ENCODE assay signal across 8 cellular contexts in the genomic region with DNA sequence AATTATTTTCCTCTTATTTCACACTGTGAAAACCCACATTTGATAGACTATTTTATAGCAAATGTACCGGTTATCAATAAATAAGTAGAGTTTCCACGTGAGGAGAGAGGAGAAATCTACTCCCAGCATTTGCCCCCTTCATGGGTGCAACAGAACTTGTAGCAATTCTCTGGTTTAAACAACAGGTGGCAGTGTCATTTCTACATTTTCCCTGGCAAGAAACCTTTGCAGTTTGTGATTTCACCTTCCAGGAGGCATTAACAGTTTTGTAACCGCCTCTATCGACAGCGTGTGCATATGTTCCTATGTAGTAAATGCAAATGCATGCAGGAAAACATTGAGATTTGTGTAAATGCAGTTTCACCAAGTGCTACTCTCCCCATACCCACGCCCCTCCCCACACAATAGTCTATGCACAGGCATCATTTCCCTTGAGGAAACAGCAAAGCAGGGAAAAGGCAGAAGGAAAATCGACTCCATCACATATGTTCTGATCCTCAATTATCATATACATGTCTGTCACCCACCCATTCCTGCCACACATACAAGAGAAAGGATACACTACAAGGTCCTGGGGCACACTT.
A peak's percentile ranks its signal among the peaks of the same experiment; 100 is the strongest.
DNase-seq lines count a peak whose midpoint lies in the region; ATAC-seq and TF ChIP-seq lines count a peak whose summit lies in the region.

No MANE protein-coding gene starts in this region.

- H3K9me2 ChIP-seq in OCI-LY1 (ENCODE audit: low read depth, low read length) = no peaks in the 10 kb centered on the region

- H3K4me2 ChIP-seq in OCI-LY1 (ENCODE audit: low read length) = no peak overlapping the region
- no peak overlapping the region for H3K4me2 ChIP-seq in neural progenitor cell

- H3K9me3 ChIP-seq in OCI-LY1 (ENCODE audit: low read length) = no peaks in the 10 kb centered on the region
- no peaks in the 10 kb centered on the region for H3K9me3 ChIP-seq in neural progenitor cell (ENCODE audit: low read depth)

- H3K9me3 Mint-ChIP-seq in endothelial cell (ENCODE audit: unreplicated experiment) = no peaks in the 10 kb centered on the region
- H3K9me3 Mint-ChIP-seq in neural progenitor cell = no peaks in the 10 kb centered on the region

- no peak overlapping the region for H3K9ac ChIP-seq in OCI-LY1 (ENCODE audit: low read length)
- no peak overlapping the region for H3K9ac ChIP-seq in neural progenitor cell

- H4K20me1 ChIP-seq in OCI-LY1 (ENCODE audit: insufficient read depth, low read length) (no peaks in the 10 kb centered on the region), neural progenitor cell (ENCODE audit: low read depth) (no peaks in the 10 kb centered on the region)

- H3K27ac Mint-ChIP-seq in endothelial cell (ENCODE audit: unreplicated experiment) (no peak overlapping the region), neural progenitor cell (no peak overlapping the region)

- H3K79me2 ChIP-seq in OCI-LY1 (ENCODE audit: insufficient read depth, low read length) (no peaks in the 10 kb centered on the region), neural progenitor cell (ENCODE audit: low read depth) (no peaks in the 10 kb centered on the region)

- H3K4me3 ChIP-seq in OCI-LY1 (ENCODE audit: low read depth, low read length, poor library complexity, severe bottlenecking) (no peak overlapping the region), neural progenitor cell (no peak overlapping the region)

- no peak overlapping the region for H3K4me3 Mint-ChIP-seq in endothelial cell (ENCODE audit: unreplicated experiment)
- no peak overlapping the region for H3K4me3 Mint-ChIP-seq in neural progenitor cell

- peaks cover 2% of the 10 kb centered on the region for H3K27me3 Mint-ChIP-seq in endothelial cell (ENCODE audit: unreplicated experiment)
- no peaks in the 10 kb centered on the region for H3K27me3 Mint-ChIP-seq in neural progenitor cell (ENCODE audit: insufficient read depth, low read depth)

- DNase-seq in Daoy (ENCODE audit: low read depth) (peak; percentile 30), HT-29 (ENCODE audit: low spot score) (peak; percentile 18), endothelial cell (ENCODE audit: low spot score) (peak; percentile 23), neural progenitor cell (ENCODE audit: low spot score) (peak; percentile 54)

- H2AFZ ChIP-seq in OCI-LY1 (ENCODE audit: low read length) (no peak overlapping the region), neural progenitor cell (replicated peaks) (no peak overlapping the region)

- ATAC-seq in HG03196 (IDR thresholded peaks at IDR 0.05; ENCODE audit: unreplicated experiment) (no peak), HG03378 (IDR thresholded peaks at IDR 0.05; ENCODE audit: unreplicated experiment) (no peak), GM21528 (IDR thresholded peaks at IDR 0.05; ENCODE audit: low FRiP score, unreplicated experiment) (no peak)

- TF ChIP-seq CTCF in OCI-LY1 (IDR thresholded peaks at IDR 0.05; ENCODE audit: low read length) = peak; percentile 78
- TF ChIP-seq CTCF in endothelial cell (IDR thresholded peaks at IDR 0.05; ENCODE audit: unreplicated experiment) = peak; percentile 73
- TF ChIP-seq CTCF in neural progenitor cell (IDR thresholded peaks at IDR 0.05) = peak; percentile 71

- H3K36me3 ChIP-seq in OCI-LY1 (ENCODE audit: insufficient read depth, low read length) (no peaks in the 10 kb centered on the region), neural progenitor cell (no peaks in the 10 kb centered on the region)

- no peaks in the 10 kb centered on the region for H3F3A ChIP-seq in OCI-LY1 (ENCODE audit: insufficient read depth, low read length)
- H3F3A ChIP-seq in neural progenitor cell (ENCODE audit: low read depth) = no peaks in the 10 kb centered on the region

- H3K4me1 Mint-ChIP-seq in endothelial cell (ENCODE audit: unreplicated experiment) = peaks cover 8% of the 10 kb centered on the region
- peaks cover 6% of the 10 kb centered on the region for H3K4me1 Mint-ChIP-seq in neural progenitor cell

- H3K4me1 ChIP-seq in OCI-LY1 (ENCODE audit: insufficient read depth, low read length, severe bottlenecking) = peaks cover 3% of the 10 kb centered on the region
- no peaks in the 10 kb centered on the region for H3K4me1 ChIP-seq in neural progenitor cell

- H3K27ac ChIP-seq in OCI-LY1 (ENCODE audit: low read depth, low read length, poor library complexity, severe bottlenecking) (no peak overlapping the region), neural progenitor cell (no peak overlapping the region)

- H3K27me3 ChIP-seq in OCI-LY1 (ENCODE audit: insufficient read depth, low read length) = no peaks in the 10 kb centered on the region
- H3K27me3 ChIP-seq in neural progenitor cell = no peaks in the 10 kb centered on the region

- H3K36me3 Mint-ChIP-seq in endothelial cell (ENCODE audit: low read depth, unreplicated experiment) (no peaks in the 10 kb centered on the region), neural progenitor cell (no peaks in the 10 kb centered on the region)
